Comparison of ENCODE assay signal across 12 cellular contexts in genomic region chr20:2767768-2768631, GRCh38. TPM values are rescaled to one million over a fixed set of nuclear protein-coding genes. Genes with fewer than 3 reads are reported as not detected.
DNase-seq lines count a peak whose midpoint lies in the region; ATAC-seq, FAIRE-seq and TF ChIP-seq lines count a peak whose summit lies in the region.
"Had no signal": no experiment of that assay in that cellular context is flagged by ENCODE, and none has a peak within 500 bp of the region (broad histone marks: within the 10 kb centered on the region; RNA-seq: fewer than 3 reads in every experiment).

No MANE protein-coding gene starts in this region.

- H3K27ac Mint-ChIP-seq in activated naive CD4-positive, alpha-beta T cell treated with anti-CD3 and anti-CD28 coated beads, Interleukin-2, amount 50 U/mL, for 72 hours = no peak overlapping the region

- H3K4me3 ChIP-seq in kidney (ENCODE audit: low read length in 2 of 2) = no peak overlapping the region
- H3K4me3 ChIP-seq: transverse colon had no signal

- H3K9ac ChIP-seq in kidney (ENCODE audit: low read length in 2 of 2) = no peak overlapping the region

- DNase-seq in Right ventricle myocardium inferior (ENCODE audit: missing footprints) (no peak), cardiac septum (ENCODE audit: low spot score) (no peak), T47D (ENCODE audit: low read depth in 1 of 2, low spot score in 1 of 2) (peak; percentile 82 to 98), kidney (peak; percentile 88), GM10266 (ENCODE audit: extremely low spot score) (no peak), NCI-H2227 treated with DMSO at 0.1 percent for 48 hours (lab: John Stamatoyannopoulos, UW) (no peak)
- no peak for DNase-seq in activated naive CD4-positive, alpha-beta T cell treated with anti-CD3 and anti-CD28 coated beads, Interleukin-2, amount 50 U/mL, for 72 hours (ENCODE audit: low spot score in 2 of 2)
- DNase-seq: AML-193, NCI-H1417, transverse colon had no signal

- ATAC-seq in Right ventricle myocardium inferior = peak; percentile 68
- no peak for ATAC-seq in activated naive CD4-positive, alpha-beta T cell treated with anti-CD3 and anti-CD28 coated beads, Interleukin-2, amount 50 U/mL, for 72 hours
- ATAC-seq in GM18868 (IDR thresholded peaks at IDR 0.05; ENCODE audit: unreplicated experiment) = no peak

- H3K4me1 ChIP-seq in kidney (ENCODE audit: control insufficient read depth in 1 of 2, insufficient read depth in 1 of 2, low read depth in 1 of 2, low read length in 2 of 2) = no peaks in the 10 kb centered on the region

- H3K36me3 Mint-ChIP-seq in activated naive CD4-positive, alpha-beta T cell treated with anti-CD3 and anti-CD28 coated beads, Interleukin-2, amount 50 U/mL, for 72 hours = no peaks in the 10 kb centered on the region

- no peak for FAIRE-seq in kidney (lab: Jason Lieb, UNC)

- intact Hi-C loops in Right ventricle myocardium inferior (cut with DNase I) (no loop called here), cardiac septum (cut with DNase I) (no loop called here), kidney (cut with DNase I) (no loop called here)

- H3K27ac ChIP-seq in kidney (ENCODE audit: low read depth in 2 of 2, low read length in 2 of 2) = no peak overlapping the region
- H3K27ac ChIP-seq: transverse colon had no signal

- no peaks in the 10 kb centered on the region for H3K36me3 ChIP-seq in kidney (ENCODE audit: control insufficient read depth in 1 of 2, insufficient read depth in 2 of 2, low read length in 2 of 2)
- H3K36me3 ChIP-seq: transverse colon had no signal

- no peaks in the 10 kb centered on the region for H3K9me3 ChIP-seq in kidney (ENCODE audit: control insufficient read depth in 1 of 2, low read length in 2 of 2)
- H3K9me3 ChIP-seq: transverse colon had no signal

- no peaks in the 10 kb centered on the region for H3K9me3 Mint-ChIP-seq in activated naive CD4-positive, alpha-beta T cell treated with anti-CD3 and anti-CD28 coated beads, Interleukin-2, amount 50 U/mL, for 72 hours

- in situ Hi-C loops in T47D (cut with HindIII; ENCODE audit: low pct_unique_long_range_greater_than_20kb, low sequenced_read_pairs) = no loop called here

- TF ChIP-seq CTCF in kidney (IDR thresholded peaks at IDR 0.05; ENCODE audit: borderline replicate concordance, extremely low read depth, insufficient read depth) = no peak
- TF ChIP-seq CTCF in GM10266 (IDR thresholded peaks at IDR 0.05; ENCODE audit: control insufficient read depth, insufficient read depth, low read depth, missing control alignments) = no peak

RNA-seq across cellular contexts. Expression of gene CPXM1, which starts 32.4 kb away (rescaled TPM):
- total RNA-seq in Right ventricle myocardium inferior (2.3 TPM), cardiac septum (0.19 TPM), kidney (5.2 TPM)
- 7.1 TPM for polyA plus RNA-seq in kidney (ENCODE audit: insufficient read depth, low read depth, low replicate concordance)
- total RNA-seq in activated naive CD4-positive, alpha-beta T cell treated with anti-CD3 and anti-CD28 coated beads, Interleukin-2, amount 50 U/mL, for 72 hours = 1 to 10 TPM; 1.1 to 3.5 TPM

RNA-seq across cellular contexts. Expression of gene C20orf141, which starts 46.8 kb away (rescaled TPM):
- not detected for total RNA-seq in Right ventricle myocardium inferior
- total RNA-seq in cardiac septum = not detected
- total RNA-seq in kidney = not detected
- not detected for polyA plus RNA-seq in kidney (ENCODE audit: insufficient read depth, low read depth, low replicate concordance)
- not detected for total RNA-seq in activated naive CD4-positive, alpha-beta T cell treated with anti-CD3 and anti-CD28 coated beads, Interleukin-2, amount 50 U/mL, for 72 hours
- total RNA-seq: transverse colon had no signal

RNA-seq across cellular contexts. Expression of gene TMEM239, which starts 48.2 kb away (rescaled TPM):
- total RNA-seq in Right ventricle myocardium inferior (not detected), cardiac septum (not detected), kidney (not detected)
- not detected for polyA plus RNA-seq in kidney (ENCODE audit: insufficient read depth, low read depth, low replicate concordance)
- not detected for total RNA-seq in activated naive CD4-positive, alpha-beta T cell treated with anti-CD3 and anti-CD28 coated beads, Interleukin-2, amount 50 U/mL, for 72 hours
- total RNA-seq: transverse colon had no signal
- polyA plus RNA-seq: adipose tissue had no signal

Comparison
In these comparisons a context has a peak if more than half of its experiments do, and no peak if none do; other contexts are left out.
1. DNase-seq: peak in T47D (2 of 2) and kidney (single experiment); none in Right ventricle myocardium inferior (single experiment), cardiac septum (single experiment), activated naive CD4-positive, alpha-beta T cell treated with anti-CD3 and anti-CD28 coated beads, Interleukin-2, amount 50 U/mL, for 72 hours (0 of 2), GM10266 (single experiment) and NCI-H2227 treated with DMSO at 0.1 percent for 48 hours (single experiment).